1 cellular context compared by ENCODE assay signal in genomic region chr1:20630730-20631129, GRCh38.
A peak's percentile ranks its signal among the peaks of the same experiment; 100 is the strongest.
TF ChIP-seq lines count a peak whose summit lies in the region.

No MANE protein-coding gene starts in this region.

TF ChIP-seq in HepG2, 621 proteins besides CTCF, POLR2A, EP300 and RAD21:
- TF ChIP-seq MAFK (conservative IDR thresholded peaks at IDR 0.05 in 1 of 2, IDR thresholded peaks at IDR 0.05 in 1 of 2; ENCODE audit: low read length in 2 of 2) (peak; percentile 95 to 98), PRDM15 (CRISPR knock-in tag; IDR thresholded peaks at IDR 0.05) (no peak), MAFF (IDR thresholded peaks at IDR 0.05; ENCODE audit: low read depth, low read length) (peak; percentile 97)
